1 cellular context compared by ENCODE assay signal in the genomic region with DNA sequence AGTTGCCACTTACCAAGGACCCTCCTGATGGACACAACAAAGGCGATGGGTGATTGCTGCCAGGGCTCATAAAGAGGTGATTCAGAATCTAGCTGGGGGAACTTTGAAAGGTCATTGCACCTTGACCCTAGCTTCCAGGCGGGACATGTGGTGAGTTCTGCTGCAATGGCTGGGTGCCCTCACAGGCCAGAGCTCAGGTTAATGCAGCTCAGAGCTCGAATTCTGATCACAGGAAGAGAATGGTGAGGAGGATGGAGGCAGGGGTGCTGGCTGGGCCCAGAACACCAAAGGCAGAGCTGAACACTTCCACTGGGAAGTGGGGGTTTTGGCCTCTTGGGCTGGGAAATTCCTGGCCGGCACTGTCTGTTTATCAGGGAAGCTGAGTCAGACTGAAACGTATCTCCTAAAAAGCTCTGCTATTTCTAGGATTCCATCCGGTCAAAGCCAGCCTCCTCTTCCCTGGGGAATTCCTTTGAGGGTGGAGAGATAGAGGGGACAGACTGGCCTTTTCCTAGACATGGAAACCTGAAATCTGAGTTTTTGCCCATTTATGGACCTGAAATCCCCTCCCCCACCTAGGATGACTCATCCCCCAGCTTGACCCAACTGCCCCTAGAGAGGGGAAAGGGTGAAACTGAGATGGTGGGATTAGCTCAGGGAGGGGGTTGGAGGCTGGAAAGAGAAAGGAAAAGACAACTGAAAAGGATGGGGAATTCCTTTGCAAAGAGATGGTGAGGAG.
TF ChIP-seq lines count a peak whose summit lies in the region.

No MANE protein-coding gene starts in this region.

TF ChIP-seq in HEK293, 187 proteins besides CTCF, POLR2A, EP300 and RAD21 (continued from another document):
- TF ChIP-seq, protein P1, sequence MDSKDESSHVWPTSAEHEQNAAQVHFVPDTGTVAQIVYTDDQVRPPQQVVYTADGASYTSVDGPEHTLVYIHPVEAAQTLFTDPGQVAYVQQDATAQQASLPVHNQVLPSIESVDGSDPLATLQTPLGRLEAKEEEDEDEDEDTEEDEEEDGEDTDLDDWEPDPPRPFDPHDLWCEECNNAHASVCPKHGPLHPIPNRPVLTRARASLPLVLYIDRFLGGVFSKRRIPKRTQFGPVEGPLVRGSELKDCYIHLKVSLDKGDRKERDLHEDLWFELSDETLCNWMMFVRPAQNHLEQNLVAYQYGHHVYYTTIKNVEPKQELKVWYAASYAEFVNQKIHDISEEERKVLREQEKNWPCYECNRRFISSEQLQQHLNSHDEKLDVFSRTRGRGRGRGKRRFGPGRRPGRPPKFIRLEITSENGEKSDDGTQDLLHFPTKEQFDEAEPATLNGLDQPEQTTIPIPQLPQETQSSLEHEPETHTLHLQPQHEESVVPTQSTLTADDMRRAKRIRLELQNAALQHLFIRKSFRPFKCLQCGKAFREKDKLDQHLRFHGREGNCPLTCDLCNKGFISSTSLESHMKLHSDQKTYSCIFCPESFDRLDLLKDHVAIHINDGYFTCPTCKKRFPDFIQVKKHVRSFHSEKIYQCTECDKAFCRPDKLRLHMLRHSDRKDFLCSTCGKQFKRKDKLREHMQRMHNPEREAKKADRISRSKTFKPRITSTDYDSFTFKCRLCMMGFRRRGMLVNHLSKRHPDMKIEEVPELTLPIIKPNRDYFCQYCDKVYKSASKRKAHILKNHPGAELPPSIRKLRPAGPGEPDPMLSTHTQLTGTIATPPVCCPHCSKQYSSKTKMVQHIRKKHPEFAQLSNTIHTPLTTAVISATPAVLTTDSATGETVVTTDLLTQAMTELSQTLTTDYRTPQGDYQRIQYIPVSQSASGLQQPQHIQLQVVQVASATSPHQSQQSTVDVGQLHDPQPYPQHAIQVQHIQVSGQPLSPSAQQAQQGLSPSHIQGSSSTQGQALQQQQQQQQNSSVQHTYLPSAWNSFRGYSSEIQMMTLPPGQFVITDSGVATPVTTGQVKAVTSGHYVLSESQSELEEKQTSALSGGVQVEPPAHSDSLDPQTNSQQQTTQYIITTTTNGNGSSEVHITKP (tag by site-specific recombination; IDR thresholded peaks at IDR 0.05): peak; percentile 81
- TF ChIP-seq BCL6B (tag by site-specific recombination; IDR thresholded peaks at IDR 0.05) (peak; percentile 75), WT1 (tag by site-specific recombination; IDR thresholded peaks at IDR 0.05) (peak; percentile 52; the same call in 1 of the 2 replicates), ZNF660 (tag by site-specific recombination; IDR thresholded peaks at IDR 0.05) (0 out of 2 replicates have a peak, but pooled peaks have one; percentile 26), ZNF366 (tag by site-specific recombination; conservative IDR thresholded peaks at IDR 0.05) (peak; percentile 73; the same call in 1 of the 2 replicates), MYNN (tag by site-specific recombination; IDR thresholded peaks at IDR 0.05; ENCODE audit: borderline replicate concordance) (0 out of 2 replicates have a peak, but pooled peaks have one; percentile 12), SP7 (tag by site-specific recombination; IDR thresholded peaks at IDR 0.05) (peak; percentile 82)
- TF ChIP-seq, protein P2, sequence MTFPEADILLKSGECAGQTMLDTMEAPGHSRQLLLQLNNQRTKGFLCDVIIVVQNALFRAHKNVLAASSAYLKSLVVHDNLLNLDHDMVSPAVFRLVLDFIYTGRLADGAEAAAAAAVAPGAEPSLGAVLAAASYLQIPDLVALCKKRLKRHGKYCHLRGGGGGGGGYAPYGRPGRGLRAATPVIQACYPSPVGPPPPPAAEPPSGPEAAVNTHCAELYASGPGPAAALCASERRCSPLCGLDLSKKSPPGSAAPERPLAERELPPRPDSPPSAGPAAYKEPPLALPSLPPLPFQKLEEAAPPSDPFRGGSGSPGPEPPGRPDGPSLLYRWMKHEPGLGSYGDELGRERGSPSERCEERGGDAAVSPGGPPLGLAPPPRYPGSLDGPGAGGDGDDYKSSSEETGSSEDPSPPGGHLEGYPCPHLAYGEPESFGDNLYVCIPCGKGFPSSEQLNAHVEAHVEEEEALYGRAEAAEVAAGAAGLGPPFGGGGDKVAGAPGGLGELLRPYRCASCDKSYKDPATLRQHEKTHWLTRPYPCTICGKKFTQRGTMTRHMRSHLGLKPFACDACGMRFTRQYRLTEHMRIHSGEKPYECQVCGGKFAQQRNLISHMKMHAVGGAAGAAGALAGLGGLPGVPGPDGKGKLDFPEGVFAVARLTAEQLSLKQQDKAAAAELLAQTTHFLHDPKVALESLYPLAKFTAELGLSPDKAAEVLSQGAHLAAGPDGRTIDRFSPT (tag by site-specific recombination; IDR thresholded peaks at IDR 0.05): peak; percentile 88
